In genomic region chr7:114548081-114548480, GRCh38 we compare ENCODE assay signal across 30 cellular contexts.
"Had no signal": no experiment of that assay in that cellular context is flagged by ENCODE, and none has a peak within 500 bp of the region (broad histone marks: within the 10 kb centered on the region; RNA-seq: fewer than 3 reads in every experiment).

No MANE protein-coding gene starts in this region.

- H3K4me3 ChIP-seq: gastrocnemius medialis, heart left ventricle, hepatocyte, left lung, mucosa of descending colon, neural progenitor cell, right lobe of liver, stomach, thyroid gland, vagina had no signal

- H3K4me1 ChIP-seq: gastrocnemius medialis, heart left ventricle, left lung, neural progenitor cell, parathyroid adenoma, right lobe of liver, stomach, thyroid gland, vagina had no signal

- H3K9me3 Mint-ChIP-seq: dendritic cell treated with granulocyte-macrophage colony-stimulating factor and Interleukin-4, amounts not matched to agents 40 ng/mL and 50 ng/mL, for 4 days; endodermal cell; neural progenitor cell; stimulated activated effector memory CD8-positive, alpha-beta T cell treated with anti-CD3 and anti-CD28 coated beads, Interleukin-12 subunit alpha, Interleukin-12 subunit beta, amount 100 ng/mL, for 72 hours had no signal

- H3K27ac Mint-ChIP-seq: dendritic cell treated with granulocyte-macrophage colony-stimulating factor and Interleukin-4, amounts not matched to agents 40 ng/mL and 50 ng/mL, for 4 days; endodermal cell; mesothelial cell of epicardium; naive thymus-derived CD4-positive, alpha-beta T cell; nephron; neural progenitor cell; progenitor cell of endocrine pancreas; stimulated activated effector memory CD8-positive, alpha-beta T cell treated with anti-CD3 and anti-CD28 coated beads, Interleukin-12 subunit alpha, Interleukin-12 subunit beta, amount 100 ng/mL, for 72 hours had no signal

- H3K27me3 ChIP-seq: gastrocnemius medialis, heart left ventricle, hepatocyte, left lung, neural progenitor cell, right lobe of liver, stomach, thyroid gland, vagina had no signal

- H3K36me3 ChIP-seq: gastrocnemius medialis, heart left ventricle, left lung, neural progenitor cell, right lobe of liver, stomach, thyroid gland, vagina had no signal

- H3K4me3 Mint-ChIP-seq: dendritic cell treated with granulocyte-macrophage colony-stimulating factor and Interleukin-4, amounts not matched to agents 40 ng/mL and 50 ng/mL, for 4 days; endodermal cell; mesothelial cell of epicardium; naive thymus-derived CD4-positive, alpha-beta T cell; nephron; neural progenitor cell; stimulated activated effector memory CD8-positive, alpha-beta T cell treated with anti-CD3 and anti-CD28 coated beads, Interleukin-12 subunit alpha, Interleukin-12 subunit beta, amount 100 ng/mL, for 72 hours had no signal

- H2AFZ ChIP-seq: hepatocyte, neural progenitor cell, parathyroid adenoma had no signal

- H3K9me3 ChIP-seq: gastrocnemius medialis, heart left ventricle, left lung, mucosa of descending colon, right lobe of liver, stomach, thyroid gland, vagina had no signal

- FAIRE-seq: colon, kidney, small intestine had no signal

- H3K27ac ChIP-seq: epithelial cell of prostate, gastrocnemius medialis, heart left ventricle, hepatocyte, left lung, neural progenitor cell, parathyroid adenoma, right lobe of liver, stomach, thyroid gland, vagina had no signal

- H3K4me2 ChIP-seq: hepatocyte, neural progenitor cell had no signal

- H3K4me1 Mint-ChIP-seq: endodermal cell; naive thymus-derived CD4-positive, alpha-beta T cell; nephron; neural progenitor cell; stimulated activated effector memory CD8-positive, alpha-beta T cell treated with anti-CD3 and anti-CD28 coated beads, Interleukin-12 subunit alpha, Interleukin-12 subunit beta, amount 100 ng/mL, for 72 hours had no signal

- H3K9ac ChIP-seq: neural progenitor cell, parathyroid adenoma had no signal

- H3K36me3 Mint-ChIP-seq: naive thymus-derived CD4-positive, alpha-beta T cell; neural progenitor cell; stimulated activated effector memory CD8-positive, alpha-beta T cell treated with anti-CD3 and anti-CD28 coated beads, Interleukin-12 subunit alpha, Interleukin-12 subunit beta, amount 100 ng/mL, for 72 hours had no signal

- H3K27me3 Mint-ChIP-seq: dendritic cell treated with granulocyte-macrophage colony-stimulating factor and Interleukin-4, amounts not matched to agents 40 ng/mL and 50 ng/mL, for 4 days; progenitor cell of endocrine pancreas had no signal

- ATAC-seq: esophagus mucosa; gastrocnemius medialis; heart left ventricle; left lung; mucosa of descending colon; naive thymus-derived CD4-positive, alpha-beta T cell; right lobe of liver; stimulated activated effector memory CD8-positive, alpha-beta T cell treated with anti-CD3 and anti-CD28 coated beads, Interleukin-12 subunit alpha, Interleukin-12 subunit beta, amount 100 ng/mL, for 72 hours had no signal

- DNase-seq: effector CD8-positive, alpha-beta T cell; endodermal cell; gastrocnemius medialis; heart left ventricle; kidney; mesenchymal stem cell; mucosa of descending colon; naive thymus-derived CD4-positive, alpha-beta T cell; right lobe of liver; small intestine; stimulated activated CD4-positive, alpha-beta T cell treated with anti-CD3 and anti-CD28 coated beads, Interleukin-12 subunit alpha, Interleukin-12 subunit beta, amount 100 ng/mL, for 4 hours; stimulated activated CD4-positive, alpha-beta T cell treated with anti-CD3 and anti-CD28 coated beads, Interleukin-1b, Interleukin-23, amount 100 ng/mL, for 48 hours; stimulated activated CD4-positive, alpha-beta T cell treated with anti-CD3 and anti-CD28 coated beads, Interleukin-4, amount 100 ng/mL, for 1 hour; stimulated activated naive CD4-positive, alpha-beta T cell treated with Interleukin-2 at 50 U/mL for 16 hours; stomach; thyroid gland; trophoblast cell had no signal

- H3K79me2 ChIP-seq: hepatocyte, parathyroid adenoma had no signal
